In the genomic region with DNA sequence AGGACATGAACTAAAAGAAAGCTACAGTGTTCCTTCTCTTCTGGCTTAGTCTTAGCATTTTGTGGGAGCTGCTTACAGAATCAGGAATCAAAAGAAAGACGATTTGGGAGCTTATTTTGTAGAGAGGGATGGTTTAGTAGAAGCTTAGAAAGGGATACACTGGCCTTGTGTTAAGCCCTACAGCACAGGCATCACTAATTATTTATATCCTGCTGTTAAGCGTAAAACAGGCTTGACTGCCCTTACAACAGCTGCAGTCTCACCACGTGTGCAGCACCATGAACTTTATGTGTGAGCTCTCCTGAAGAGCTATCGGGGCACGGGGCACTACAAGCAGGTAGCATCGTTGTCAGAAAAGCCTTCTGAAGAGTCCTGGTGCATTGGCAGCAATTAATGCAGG, we compare ENCODE assay signal across 19 cellular contexts.
A peak's percentile ranks its signal among the peaks of the same experiment; 100 is the strongest.
DNase-seq lines count a peak whose midpoint lies in the region; ATAC-seq and TF ChIP-seq lines count a peak whose summit lies in the region.
"Had no signal": no experiment of that assay in that cellular context is flagged by ENCODE, and none has a peak within 500 bp of the region (broad histone marks: within the 10 kb centered on the region; RNA-seq: fewer than 3 reads in every experiment).

No MANE protein-coding gene starts in this region.

- H3K56ac ChIP-seq in H9 (ENCODE audit: insufficient read length, low read depth, low read length) = no peak overlapping the region

- TF ChIP-seq POLR2A in testis (IDR thresholded peaks at IDR 0.05) = no peak

- CTCF ChIA-PET in activated CD8-positive, alpha-beta T cell treated with anti-CD3 and anti-CD28 coated beads for 36 hours (lab: Charles Lee) = interaction anchor here (1.1 kb wide), 1 partner anchor 10 kb away, joined by 3 read pairs; no protein-coding TSS in a partner anchor

- H3K9me3 ChIP-seq in H9 (ENCODE audit: control insufficient read depth, low read depth, low read length) (no peaks in the 10 kb centered on the region), testis (no peaks in the 10 kb centered on the region)
- H3K9me3 ChIP-seq: esophagus muscularis mucosa, prostate gland had no signal

- no peak overlapping the region for H3K4me3 Mint-ChIP-seq in H9
- no peak overlapping the region for H3K4me3 Mint-ChIP-seq in activated CD8-positive, alpha-beta T cell treated with anti-CD3 and anti-CD28 coated beads for 36 hours
- H3K4me3 Mint-ChIP-seq: B cell had no signal

- no peak overlapping the region for H2BK5ac ChIP-seq in H9 (ENCODE audit: insufficient read length, low read length)

- no peak overlapping the region for H4K5ac ChIP-seq in H9 (ENCODE audit: insufficient read length, low read depth, low read length)

- no peaks in the 10 kb centered on the region for H3K36me3 ChIP-seq in testis (ENCODE audit: low read depth, missing control alignments)
- H3K36me3 ChIP-seq: esophagus muscularis mucosa, prostate gland had no signal

- no peak overlapping the region for H3K4ac ChIP-seq in H9 (ENCODE audit: low read depth, low read length)

- POLR2A ChIA-PET in activated CD8-positive, alpha-beta T cell treated with anti-CD3 and anti-CD28 coated beads for 36 hours (lab: Charles Lee) = no interaction called here

- H2AFZ ChIP-seq in H9 (ENCODE audit: low read length) = peak overlapping the region; percentile 59

- no peaks in the 10 kb centered on the region for H3K79me2 ChIP-seq in H9 (ENCODE audit: insufficient read depth, low read length)

- intact Hi-C loops in testis (cut with DNase I; ENCODE audit: low total_unique reads) = no loop called here
- intact Hi-C loops in activated CD8-positive, alpha-beta T cell treated with anti-CD3 and anti-CD28 coated beads for 36 hours (cut with micrococcal nuclease) = no loop called here

- H4K91ac ChIP-seq in H9 (ENCODE audit: insufficient read length, low read depth, low read length) = no peak overlapping the region

- no peak overlapping the region for H4K8ac ChIP-seq in H9 (replicated peaks; ENCODE audit: insufficient read length, low read depth, low read length)

- no peak overlapping the region for H2BK120ac ChIP-seq in H9 (ENCODE audit: low read depth, low read length, poor library complexity, severe bottlenecking)

- H3K27ac Mint-ChIP-seq in H9 = peak overlapping the region in 1 of 3 experiments; percentile 56; a peak in 2 of 7 replicates
- no peak overlapping the region for H3K27ac Mint-ChIP-seq in activated CD8-positive, alpha-beta T cell treated with anti-CD3 and anti-CD28 coated beads for 36 hours
- H3K27ac Mint-ChIP-seq: B cell had no signal

- DNase-seq in H9 (no peak), NCI-H2227 (lab: John Stamatoyannopoulos, UW; ENCODE audit: unreplicated experiment) (peak; percentile 15), SK-N-DZ (ENCODE audit: low spot score) (peak; percentile 12), pons (ENCODE audit: low spot score) (peak; percentile 37), OCI-M2 (lab: John Stamatoyannopoulos, UW; ENCODE audit: unreplicated experiment) (no peak), testis (no peak), hippocampal formation (lab: John Stamatoyannopoulos, UW) (no peak)
- DNase-seq in activated CD8-positive, alpha-beta T cell treated with anti-CD3 and anti-CD28 coated beads for 36 hours = no peak
- DNase-seq: activated CD4-positive, alpha-beta T cell treated with anti-CD3 and anti-CD28 coated beads, Interleukin-2, amount 50 U/mL, for 48 hours; activated effector memory CD4-positive, alpha-beta T cell treated with Interleukin-2 at 50 U/mL for 16 hours; aorta; Right ventricle myocardium superior; T1000 had no signal

- no peak overlapping the region for H3K23ac ChIP-seq in H9 (ENCODE audit: insufficient read length, low read depth, low read length)

- H3K18ac ChIP-seq in H9 (ENCODE audit: insufficient read length, low read depth, low read length) = no peak overlapping the region

- H3K23me2 ChIP-seq in H9 (ENCODE audit: insufficient read length, low read depth, low read length, poor library complexity, severe bottlenecking) = no peaks in the 10 kb centered on the region

- no peak overlapping the region for H3K4me3 ChIP-seq in testis
- H3K4me3 ChIP-seq: coronary artery, esophagus muscularis mucosa, prostate gland had no signal

- H4K20me1 ChIP-seq in H9 (ENCODE audit: control insufficient read depth, insufficient read depth, insufficient read length) = no peaks in the 10 kb centered on the region

- no peak overlapping the region for H3K9ac ChIP-seq in H9 (ENCODE audit: extremely low read depth, insufficient read length, low read length)

- no peaks in the 10 kb centered on the region for H3K9me3 Mint-ChIP-seq in H9
- peaks cover 10% of the 10 kb centered on the region for H3K9me3 Mint-ChIP-seq in activated CD8-positive, alpha-beta T cell treated with anti-CD3 and anti-CD28 coated beads for 36 hours

- H3K4me1 Mint-ChIP-seq in H9 = peaks cover 8 to 9% of the 10 kb centered on the region in 2 experiments
- H3K4me1 Mint-ChIP-seq in activated CD8-positive, alpha-beta T cell treated with anti-CD3 and anti-CD28 coated beads for 36 hours (ENCODE audit: low read depth) = no peaks in the 10 kb centered on the region
- H3K4me1 Mint-ChIP-seq: B cell had no signal

- no peak overlapping the region for H3K27ac ChIP-seq in H9 (ENCODE audit: insufficient read length, low read depth, low read length)
- no peak overlapping the region for H3K27ac ChIP-seq in testis
- H3K27ac ChIP-seq: coronary artery, esophagus muscularis mucosa, prostate gland had no signal

- H3K14ac ChIP-seq in H9 (ENCODE audit: insufficient read depth, low read length) = peak overlapping the region; percentile 78; the same call in 1 of the 2 replicates

- H3K79me1 ChIP-seq in H9 (ENCODE audit: insufficient read depth, low read depth, low read length, poor library complexity, severe bottlenecking) = no peaks in the 10 kb centered on the region

- no peaks in the 10 kb centered on the region for H3K27me3 Mint-ChIP-seq in H9 (ENCODE audit: low read depth)
- H3K27me3 Mint-ChIP-seq in activated CD8-positive, alpha-beta T cell treated with anti-CD3 and anti-CD28 coated beads for 36 hours = no peaks in the 10 kb centered on the region
- H3K27me3 Mint-ChIP-seq: B cell had no signal

- ATAC-seq in activated CD8-positive, alpha-beta T cell treated with anti-CD3 and anti-CD28 coated beads for 36 hours = no peak
- ATAC-seq: HCT116, left lobe of liver had no signal

- no peaks in the 10 kb centered on the region for H3K27me3 ChIP-seq in H9 (ENCODE audit: insufficient read depth, low read length)
- H3K27me3 ChIP-seq in testis = no peaks in the 10 kb centered on the region
- H3K27me3 ChIP-seq: esophagus muscularis mucosa had no signal

- TF ChIP-seq CTCF in H9 (conservative IDR thresholded peaks at IDR 0.05) = no peak
- TF ChIP-seq CTCF in testis (IDR thresholded peaks at IDR 0.05) = no peak
- no peak for TF ChIP-seq CTCF in activated CD8-positive, alpha-beta T cell treated with anti-CD3 and anti-CD28 coated beads for 36 hours (IDR thresholded peaks at IDR 0.05)

- H2AK5ac ChIP-seq in H9 (ENCODE audit: insufficient read length, low read length) = no peak overlapping the region

- H2BK15ac ChIP-seq in H9 (ENCODE audit: low read depth, low read length) = no peak overlapping the region

- no CpG with 5 or more reads among the region's 6 CpGs for WGBS in H9 (ENCODE audit: extremely low coverage, insufficient read length, low lambda C conversion rate)
- WGBS in testis, 2 donors = 35 to 36% methylated on average over 6 of the region's 6 CpGs

- H3K4me1 ChIP-seq in H9 (ENCODE audit: insufficient read depth, low read length) (peaks cover 3% of the 10 kb centered on the region; the same call in 1 of the 2 replicates), testis (no peaks in the 10 kb centered on the region)
- H3K4me1 ChIP-seq: esophagus muscularis mucosa, prostate gland had no signal

- H2BK12ac ChIP-seq in H9 (ENCODE audit: insufficient read length, low read depth, low read length) = no peak overlapping the region

- no peak overlapping the region for H3T11ph ChIP-seq in H9 (ENCODE audit: low read length)

- H3K36me3 Mint-ChIP-seq in H9 (ENCODE audit: insufficient read depth in 1 of 3, low read depth in 3 of 3) = no peaks in the 10 kb centered on the region
- H3K36me3 Mint-ChIP-seq in activated CD8-positive, alpha-beta T cell treated with anti-CD3 and anti-CD28 coated beads for 36 hours (ENCODE audit: low read depth) = no peaks in the 10 kb centered on the region

- H3K4me2 ChIP-seq in H9 (ENCODE audit: insufficient read depth, insufficient read length, low read length) = no peak overlapping the region

- H2BK20ac ChIP-seq in H9 (ENCODE audit: low read depth, low read length, poor library complexity, severe bottlenecking) = no peak overlapping the region

Comparison
In these comparisons a context has a peak if more than half of its experiments do, and no peak if none do; other contexts are left out.
1. DNase-seq: peak in NCI-H2227 (single experiment), SK-N-DZ (single experiment) and pons (single experiment); none in H9 (single experiment), OCI-M2 (single experiment), testis (single experiment), hippocampal formation (0 of 2) and activated CD8-positive, alpha-beta T cell treated with anti-CD3 and anti-CD28 coated beads for 36 hours (single experiment).